15 cellular contexts compared by ENCODE assay signal in genomic region chr12:124407074-124407473, GRCh38.
"Had no signal": no experiment of that assay in that cellular context is flagged by ENCODE, and none has a peak within 500 bp of the region (broad histone marks: within the 10 kb centered on the region; RNA-seq: fewer than 3 reads in every experiment).

No MANE protein-coding gene starts in this region.

- H3K9me3 ChIP-seq: breast epithelium, heart left ventricle, thyroid gland had no signal

- H3K4me3 ChIP-seq: breast epithelium, heart left ventricle, skin epidermis, thyroid gland had no signal

- DNase-seq: activated CD4-positive, alpha-beta T cell treated with anti-CD3 and anti-CD28 coated beads for 48 hours; activated gamma-delta T cell; activated naive CD8-positive, alpha-beta T cell treated with anti-CD3 and anti-CD28 coated beads, Interleukin-2, amount 10 ng/mL, durations not matched to agents 7 days and 5 days; foreskin keratinocyte; heart left ventricle; islet precursor cell; mammary epithelial cell; retina; T1000; thyroid gland had no signal

- H3K27ac ChIP-seq: breast epithelium, foreskin keratinocyte, skin epidermis, thyroid gland had no signal

- FAIRE-seq: urothelium cell line had no signal

- H3K36me3 Mint-ChIP-seq: activated naive CD8-positive, alpha-beta T cell treated with anti-CD3 and anti-CD28 coated beads, Interleukin-2, amount 10 ng/mL, durations not matched to agents 7 days and 5 days; natural killer cell treated with Interleukin-12 subunit alpha and Interleukin-12 subunit beta and Interleukin-15 and Interleukin-18, amount 100 ng/mL, for 72 hours had no signal

- H3K27me3 ChIP-seq: breast epithelium, foreskin keratinocyte, heart left ventricle, thyroid gland had no signal

- H3K4me3 Mint-ChIP-seq: activated naive CD8-positive, alpha-beta T cell treated with anti-CD3 and anti-CD28 coated beads, Interleukin-2, amount 10 ng/mL, durations not matched to agents 7 days and 5 days; natural killer cell treated with Interleukin-12 subunit alpha and Interleukin-12 subunit beta and Interleukin-15 and Interleukin-18, amount 100 ng/mL, for 72 hours had no signal

- H3K27me3 Mint-ChIP-seq: activated naive CD8-positive, alpha-beta T cell treated with anti-CD3 and anti-CD28 coated beads, Interleukin-2, amount 10 ng/mL, durations not matched to agents 7 days and 5 days; natural killer cell treated with Interleukin-12 subunit alpha and Interleukin-12 subunit beta and Interleukin-15 and Interleukin-18, amount 100 ng/mL, for 72 hours had no signal

- H3K36me3 ChIP-seq: breast epithelium had no signal

- H3K27ac Mint-ChIP-seq: activated naive CD8-positive, alpha-beta T cell treated with anti-CD3 and anti-CD28 coated beads, Interleukin-2, amount 10 ng/mL, durations not matched to agents 7 days and 5 days; natural killer cell treated with Interleukin-12 subunit alpha and Interleukin-12 subunit beta and Interleukin-15 and Interleukin-18, amount 100 ng/mL, for 72 hours had no signal

- ATAC-seq: foreskin keratinocyte; heart left ventricle; left lobe of liver; natural killer cell treated with Interleukin-12 subunit alpha and Interleukin-12 subunit beta and Interleukin-15 and Interleukin-18, amount 100 ng/mL, for 72 hours had no signal

- H3K9me3 Mint-ChIP-seq: activated naive CD8-positive, alpha-beta T cell treated with anti-CD3 and anti-CD28 coated beads, Interleukin-2, amount 10 ng/mL, durations not matched to agents 7 days and 5 days; natural killer cell treated with Interleukin-12 subunit alpha and Interleukin-12 subunit beta and Interleukin-15 and Interleukin-18, amount 100 ng/mL, for 72 hours had no signal
